ENCODE assay signal across 18 cellular contexts in the genomic region with DNA sequence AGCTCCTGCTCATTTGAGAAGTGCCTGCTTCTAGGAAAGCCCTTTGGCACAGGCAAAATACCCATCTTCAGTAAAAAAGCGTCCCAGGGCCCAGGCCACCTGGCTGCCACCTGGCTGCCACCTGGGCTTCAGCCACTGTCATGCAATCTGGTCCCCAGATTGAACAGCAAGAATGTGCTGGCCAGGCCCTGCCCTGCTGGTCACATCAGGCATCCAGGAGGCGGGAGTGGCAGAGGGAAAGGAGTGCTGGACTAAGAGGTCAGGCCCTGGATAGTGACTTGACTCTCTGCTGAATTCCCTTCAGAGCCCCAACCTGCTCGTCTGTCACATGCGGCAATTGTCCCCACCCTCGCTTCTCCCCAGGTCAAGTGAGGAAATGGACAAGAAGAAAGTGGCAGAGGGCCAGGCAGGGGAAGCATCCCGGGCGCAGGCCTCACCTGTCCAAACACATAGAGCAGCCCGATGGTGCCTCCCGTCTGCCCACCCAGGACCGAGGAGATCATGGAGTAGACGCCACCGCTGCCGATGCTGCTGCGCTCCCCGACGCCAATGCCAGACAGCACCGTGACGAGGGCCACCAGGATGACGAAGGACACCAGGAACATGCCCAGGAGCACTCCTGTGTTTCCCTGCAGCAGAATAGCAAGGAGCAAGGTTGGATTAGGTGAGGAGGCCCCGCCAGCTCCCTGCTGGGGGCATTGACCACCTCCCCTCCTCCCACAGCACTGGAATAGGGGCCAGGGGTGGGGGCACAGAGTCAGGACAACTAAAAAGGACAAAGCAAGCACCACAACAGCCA. TPM values are rescaled to one million over a fixed set of nuclear protein-coding genes. Genes with fewer than 3 reads are reported as not detected.
A peak's percentile ranks its signal among the peaks of the same experiment; 100 is the strongest.
DNase-seq lines count a peak whose midpoint lies in the region; ATAC-seq, FAIRE-seq and TF ChIP-seq lines count a peak whose summit lies in the region.
"Had no signal": no experiment of that assay in that cellular context is flagged by ENCODE, and none has a peak within 500 bp of the region (broad histone marks: within the 10 kb centered on the region; RNA-seq: fewer than 3 reads in every experiment).

No MANE protein-coding gene starts in this region.

- no peaks in the 10 kb centered on the region for H3K27me3 ChIP-seq in breast epithelium
- no peaks in the 10 kb centered on the region for H3K27me3 ChIP-seq in right atrium auricular region
- no peaks in the 10 kb centered on the region for H3K27me3 ChIP-seq in testis
- H3K27me3 ChIP-seq: adrenal gland had no signal

- no peak overlapping the region for H3K9ac ChIP-seq in kidney (ENCODE audit: low read length in 2 of 2)

- FAIRE-seq in kidney (lab: Jason Lieb, UNC), result no peak
- FAIRE-seq: A549, RCC 7860 had no signal

- H3K36me3 Mint-ChIP-seq in MCF 10A (ENCODE audit: insufficient read depth, unreplicated experiment), result no peaks in the 10 kb centered on the region

- no peak overlapping the region for H3K27ac Mint-ChIP-seq in MCF 10A (ENCODE audit: low read depth, unreplicated experiment)
- H3K27ac Mint-ChIP-seq: activated CD4-positive, alpha-beta T cell treated with anti-CD3 and anti-CD28 coated beads, Interleukin-2, amount 10 ng/mL, durations not matched to agents 7 days and 5 days; activated T-cell treated with anti-CD3 and anti-CD28 coated beads, Interleukin-2, amount 50 U/mL, for 72 hours had no signal

- DNase-seq in breast epithelium (ENCODE audit: low spot score in 2 of 2), result no peak
- no peak for DNase-seq in MCF 10A (ENCODE audit: unreplicated experiment)
- DNase-seq in SHP77 treated with DMSO at 0.1 percent for 48 hours (lab: John Stamatoyannopoulos, UW), result peak; percentile 55
- DNase-seq in kidney, result peak; percentile 73
- no peak for DNase-seq in stimulated activated CD4-positive, alpha-beta T cell treated with anti-CD3 and anti-CD28 coated beads, Interleukin-4, amount 100 ng/mL, for 4 hours
- no peak for DNase-seq in right atrium auricular region (ENCODE audit: low spot score)
- no peak for DNase-seq in testis
- DNase-seq: activated CD4-positive, alpha-beta T cell treated with anti-CD3 and anti-CD28 coated beads, Interleukin-2, amount 10 ng/mL, durations not matched to agents 7 days and 5 days; activated T-cell treated with anti-CD3 and anti-CD28 coated beads, Interleukin-2, amount 50 U/mL, for 72 hours; adrenal gland; dermis blood vessel endothelial cell; NCI-H1092 treated with DMSO at 0.1 percent for 48 hours; NCI-H510A; stimulated activated naive CD8-positive, alpha-beta T cell treated with anti-CD3 and anti-CD28 coated beads, Interleukin-15, Interleukin-2, amounts not matched to agents 100 U/mL and 50 U/mL, for 24 hours had no signal

- H3K4me3 ChIP-seq in breast epithelium (no peak overlapping the region), kidney (ENCODE audit: low read length in 2 of 2) (no peak overlapping the region), right atrium auricular region (no peak overlapping the region), testis (no peak overlapping the region)
- H3K4me3 ChIP-seq: A549, adrenal gland had no signal

- H3K27me3 Mint-ChIP-seq in MCF 10A (ENCODE audit: insufficient read depth, unreplicated experiment), result no peaks in the 10 kb centered on the region

- no peaks in the 10 kb centered on the region for H3K4me1 Mint-ChIP-seq in MCF 10A (ENCODE audit: insufficient read depth, unreplicated experiment)
- H3K4me1 Mint-ChIP-seq: activated CD4-positive, alpha-beta T cell treated with anti-CD3 and anti-CD28 coated beads, Interleukin-2, amount 10 ng/mL, durations not matched to agents 7 days and 5 days had no signal

- no peaks in the 10 kb centered on the region for H3K36me3 ChIP-seq in breast epithelium
- no peaks in the 10 kb centered on the region for H3K36me3 ChIP-seq in kidney (ENCODE audit: control insufficient read depth in 1 of 2, insufficient read depth in 2 of 2, low read length in 2 of 2)
- no peaks in the 10 kb centered on the region for H3K36me3 ChIP-seq in right atrium auricular region
- no peaks in the 10 kb centered on the region for H3K36me3 ChIP-seq in testis (ENCODE audit: low read depth, missing control alignments)
- H3K36me3 ChIP-seq: adrenal gland had no signal

- CTCF ChIA-PET in MCF 10A (lab: Yijun Ruan, JAX), result no interaction called here

- 95 to 96% methylated on average over 16 to 20 of the region's 20 CpGs for WGBS in testis, 2 donors

- POLR2A ChIA-PET in MCF 10A (lab: Yijun Ruan, JAX), result no interaction called here

- intact Hi-C loops in breast epithelium (cut with DNase I; ENCODE audit: low total_unique reads), result no loop called here
- intact Hi-C loops in MCF 10A (cut with micrococcal nuclease), result no loop called here
- intact Hi-C loops in kidney (cut with DNase I), result no loop called here
- intact Hi-C loops in testis (cut with DNase I; ENCODE audit: low total_unique reads), result no loop called here

- H3K27ac ChIP-seq in breast epithelium, result peak overlapping the region; percentile 3 to 38
- H3K27ac ChIP-seq in kidney (ENCODE audit: low read depth in 2 of 2, low read length in 2 of 2), result no peak overlapping the region
- H3K27ac ChIP-seq in right atrium auricular region, result no peak overlapping the region
- peak overlapping the region in 1 of 2 donors; percentile 30 for H3K27ac ChIP-seq in testis
- H3K27ac ChIP-seq: A549, adrenal gland had no signal

- TF ChIP-seq CTCF in breast epithelium (IDR thresholded peaks at IDR 0.05) (no peak), MCF 10A (IDR thresholded peaks at IDR 0.05; ENCODE audit: unreplicated experiment) (no peak), kidney (IDR thresholded peaks at IDR 0.05; ENCODE audit: borderline replicate concordance, extremely low read depth, insufficient read depth) (no peak), right atrium auricular region (IDR thresholded peaks at IDR 0.05) (no peak), testis (IDR thresholded peaks at IDR 0.05) (no peak)

- H3K9me3 ChIP-seq in breast epithelium, result no peaks in the 10 kb centered on the region
- H3K9me3 ChIP-seq in kidney (ENCODE audit: control insufficient read depth in 1 of 2, low read length in 2 of 2), result no peaks in the 10 kb centered on the region
- no peaks in the 10 kb centered on the region for H3K9me3 ChIP-seq in right atrium auricular region
- no peaks in the 10 kb centered on the region for H3K9me3 ChIP-seq in testis
- H3K9me3 ChIP-seq: A549, adrenal gland had no signal

- no peaks in the 10 kb centered on the region for H3K4me1 ChIP-seq in breast epithelium
- peaks cover under 1 to 5% of the 10 kb centered on the region in 2 donors for H3K4me1 ChIP-seq in kidney (ENCODE audit: control insufficient read depth in 1 of 2, insufficient read depth in 1 of 2, low read depth in 1 of 2, low read length in 2 of 2)
- H3K4me1 ChIP-seq in right atrium auricular region, result peaks cover 0 to 22% of the 10 kb centered on the region in 2 donors
- H3K4me1 ChIP-seq in testis, result peaks cover 5% of the 10 kb centered on the region
- H3K4me1 ChIP-seq: A549, adrenal gland had no signal

- no peak overlapping the region for H3K4me3 Mint-ChIP-seq in MCF 10A (ENCODE audit: unreplicated experiment)
- H3K4me3 Mint-ChIP-seq: activated CD4-positive, alpha-beta T cell treated with anti-CD3 and anti-CD28 coated beads, Interleukin-2, amount 10 ng/mL, durations not matched to agents 7 days and 5 days; activated T-cell treated with anti-CD3 and anti-CD28 coated beads, Interleukin-2, amount 50 U/mL, for 72 hours; neural crest cell had no signal

- no TSS peak for BruUV-seq in MCF 10A (replicated peaks; lab: Mats Ljungman, UMichigan)

- TF ChIP-seq POLR2A in breast epithelium (IDR thresholded peaks at IDR 0.05) (no peak), testis (IDR thresholded peaks at IDR 0.05) (no peak)

- H3K9me3 Mint-ChIP-seq in MCF 10A (ENCODE audit: unreplicated experiment), result no peaks in the 10 kb centered on the region
- H3K9me3 Mint-ChIP-seq: activated CD4-positive, alpha-beta T cell treated with anti-CD3 and anti-CD28 coated beads, Interleukin-2, amount 10 ng/mL, durations not matched to agents 7 days and 5 days; activated T-cell treated with anti-CD3 and anti-CD28 coated beads, Interleukin-2, amount 50 U/mL, for 72 hours; neural crest cell had no signal

- no peak for ATAC-seq in GM19463 (IDR thresholded peaks at IDR 0.05; ENCODE audit: unreplicated experiment)
- ATAC-seq: A549; stimulated activated naive CD8-positive, alpha-beta T cell treated with anti-CD3 and anti-CD28 coated beads, Interleukin-15, Interleukin-2, amounts not matched to agents 100 U/mL and 50 U/mL, for 24 hours had no signal

RNA-seq across cellular contexts. Expression of gene SLC12A8, which starts 25.5 kb away (rescaled TPM):
- 10 to 100 TPM in 1 of 3 donors, 1 to 10 TPM in 1, under 1 TPM in 1; 0.48 to 12.5 (median 9.8) TPM for total RNA-seq in breast epithelium
- total RNA-seq in MCF 10A (2022), result 8.5 and 13.0 TPM in 2 replicates
- 29.1 TPM for total RNA-seq in kidney
- polyA plus RNA-seq in kidney (ENCODE audit: insufficient read depth, low read depth, low replicate concordance), result 5.4 TPM
- 1 to 10 TPM; 1.1 to 1.9 TPM for total RNA-seq in right atrium auricular region
- 10 to 100 TPM; 12.3 to 21.0 TPM for total RNA-seq in testis
- 10.3 TPM for polyA plus RNA-seq in testis (ENCODE audit: insufficient read depth, low read depth, low replicate concordance)

Comparison
In these comparisons a context has a peak if more than half of its experiments do, and no peak if none do; other contexts are left out.
1. DNase-seq: peak in SHP77 treated with DMSO at 0.1 percent for 48 hours (single experiment) and kidney (single experiment); none in breast epithelium (0 of 2), MCF 10A (single experiment), stimulated activated CD4-positive, alpha-beta T cell treated with anti-CD3 and anti-CD28 coated beads, Interleukin-4, amount 100 ng/mL, for 4 hours (0 of 2), right atrium auricular region (single experiment) and testis (single experiment).
2. H3K27ac ChIP-seq: peak in breast epithelium (2 of 2); none in kidney (0 of 2) and right atrium auricular region (0 of 2).